13 cellular contexts compared by ENCODE assay signal in the genomic region with DNA sequence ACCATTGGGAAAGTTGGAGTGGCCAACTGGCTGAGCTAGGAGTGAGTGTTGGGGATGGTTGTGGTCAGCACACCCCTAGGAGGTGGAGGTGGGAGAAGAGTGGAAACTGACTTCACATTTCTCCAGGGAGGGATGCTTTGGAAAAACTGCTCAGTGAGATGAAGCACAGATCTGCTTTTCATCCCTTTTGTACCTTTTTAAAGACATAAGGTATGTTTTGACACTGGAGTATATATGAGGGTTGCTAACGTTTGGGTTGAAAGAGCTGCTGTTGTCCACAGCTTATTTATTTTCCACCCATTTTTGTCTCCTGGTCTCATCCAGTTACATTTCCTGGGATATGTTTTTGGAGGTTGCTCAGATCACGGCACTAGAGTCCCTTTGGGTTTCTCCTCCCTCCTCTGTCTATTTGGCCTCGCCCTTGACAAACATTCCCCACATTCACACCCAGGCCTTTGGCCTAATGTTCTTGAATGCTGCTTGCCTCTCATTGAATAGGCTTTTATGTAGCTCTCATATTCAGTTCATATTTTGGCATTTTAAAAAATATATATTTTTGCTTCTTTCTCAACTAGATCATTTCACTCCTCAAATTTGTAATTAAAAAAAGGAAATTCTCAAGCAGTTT. TPM values are rescaled to one million over a fixed set of nuclear protein-coding genes. Genes with fewer than 3 reads are reported as not detected.
DNase-seq lines count a peak whose midpoint lies in the region; ATAC-seq, FAIRE-seq and TF ChIP-seq lines count a peak whose summit lies in the region.
"Had no signal": no experiment of that assay in that cellular context is flagged by ENCODE, and none has a peak within 500 bp of the region (broad histone marks: within the 10 kb centered on the region; RNA-seq: fewer than 3 reads in every experiment).

No MANE protein-coding gene starts in this region.

- TF ChIP-seq CTCF in DOHH2 (IDR thresholded peaks at IDR 0.05; ENCODE audit: low read depth, low read length, poor library complexity, severe bottlenecking) = no peak
- no peak for TF ChIP-seq CTCF in RWPE1 (conservative IDR thresholded peaks at IDR 0.05; ENCODE audit: low read depth)
- no peak for TF ChIP-seq CTCF in prostate gland (IDR thresholded peaks at IDR 0.05)

- DNase-seq in RWPE1 (ENCODE audit: low spot score) = no peak
- DNase-seq in right cardiac atrium = peak in 1 of 3 donors; percentile 61
- DNase-seq in prostate gland (ENCODE audit: low spot score) = no peak
- DNase-seq in caudate nucleus (lab: John Stamatoyannopoulos, UW) = no peak
- DNase-seq in NCI-H446 treated with DMSO at 0.1 percent for 48 hours (lab: John Stamatoyannopoulos, UW) = no peak
- DNase-seq in frontal cortex (ENCODE audit: low spot score in 2 of 2) = no peak
- DNase-seq: anterior cingulate cortex, islet precursor cell, NCI-H226, retina had no signal

- H3K4me3 ChIP-seq in DOHH2 (ENCODE audit: low read length) = peak overlapping the region; percentile 18
- no peak overlapping the region for H3K4me3 ChIP-seq in right cardiac atrium (ENCODE audit: low read length)
- H3K4me3 ChIP-seq in prostate gland = no peak overlapping the region

- H3K9me3 ChIP-seq in DOHH2 (ENCODE audit: control insufficient read depth, insufficient read depth, low read length) = no peaks in the 10 kb centered on the region
- no peaks in the 10 kb centered on the region for H3K9me3 ChIP-seq in right cardiac atrium (ENCODE audit: control insufficient read depth, low read length)
- no peaks in the 10 kb centered on the region for H3K9me3 ChIP-seq in prostate gland

- H3K36me3 ChIP-seq in DOHH2 (ENCODE audit: control insufficient read depth, low read length) (peaks cover 94% of the 10 kb centered on the region), prostate gland (no peaks in the 10 kb centered on the region)

- no peaks in the 10 kb centered on the region for H3K9me2 ChIP-seq in DOHH2 (replicated peaks; ENCODE audit: control insufficient read depth, low read length)

- H3K4me1 ChIP-seq in DOHH2 (ENCODE audit: control insufficient read depth, low read length) (peaks cover 94% of the 10 kb centered on the region), right cardiac atrium (ENCODE audit: control insufficient read depth, insufficient read depth, low read length) (peaks cover 24% of the 10 kb centered on the region), prostate gland (replicated peaks) (peaks cover 19% of the 10 kb centered on the region)

- H3F3A ChIP-seq in DOHH2 (ENCODE audit: control insufficient read depth, insufficient read depth) = peaks cover 13% of the 10 kb centered on the region

- ATAC-seq in right cardiac atrium (peak; percentile 55 to 66), HG03108 (IDR thresholded peaks at IDR 0.05; ENCODE audit: unreplicated experiment) (no peak)

- H3K79me2 ChIP-seq in DOHH2 (ENCODE audit: control insufficient read depth, low read length) = peaks cover 99% of the 10 kb centered on the region

- H3K27ac ChIP-seq in DOHH2 (ENCODE audit: low read depth, low read length) (no peak overlapping the region), RWPE1 (peak overlapping the region; percentile 70), right cardiac atrium (ENCODE audit: low read length) (peak overlapping the region; percentile 42), prostate gland (peak overlapping the region; percentile 10 to 84), caudate nucleus (ENCODE audit: low read depth, low read length) (no peak overlapping the region)
- H3K27ac ChIP-seq: KMS-11 had no signal

- CTCF ChIA-PET in RWPE1 (lab: Yijun Ruan, JAX) = interaction anchor here (1.5 kb wide), 1 partner anchor 144 kb away, joined by 3 read pairs; no protein-coding TSS in a partner anchor

- H3K27me3 ChIP-seq in DOHH2 (ENCODE audit: control insufficient read depth, low read length) (no peaks in the 10 kb centered on the region), right cardiac atrium (ENCODE audit: control insufficient read depth, insufficient read depth) (no peaks in the 10 kb centered on the region), prostate gland (replicated peaks; ENCODE audit: insufficient read depth) (no peaks in the 10 kb centered on the region)

- intact Hi-C loops in right cardiac atrium (cut with DNase I) (no loop called here), prostate gland (cut with DNase I) (no loop called here)

- no peak for TF ChIP-seq POLR2A in prostate gland (IDR thresholded peaks at IDR 0.05)

- peaks cover 52% of the 10 kb centered on the region for H4K20me1 ChIP-seq in DOHH2 (ENCODE audit: control insufficient read depth, insufficient read depth, low read depth, low read length)

- peak overlapping the region; percentile 58 for H3K4me2 ChIP-seq in DOHH2 (ENCODE audit: low read length)
- H3K4me2 ChIP-seq: KMS-11 had no signal

- 28% methylated on average over 3 of the region's 3 CpGs for WGBS in right cardiac atrium
- 45% methylated on average over 3 of the region's 3 CpGs for WGBS in prostate gland

- POLR2A ChIA-PET in RWPE1 (lab: Yijun Ruan, JAX; ENCODE audit: low non-redundant PET) = interaction anchor here (0.7 kb wide), 1 partner anchor 41 kb away, joined by 6 read pairs; the partner anchor contains the start of gene CCDC134

- no peak for FAIRE-seq in frontal cortex (lab: Jason Lieb, UNC)

RNA-seq across cellular contexts. Expression of gene SREBF2, which starts 8.3 kb away (rescaled TPM):
- 100 to 1,000 TPM in 2 of 4 donors, 10 to 100 TPM in 2; 77.8 to 119 (median 106) TPM for total RNA-seq in right cardiac atrium
- 71.2 TPM for polyA plus RNA-seq in right cardiac atrium
- total RNA-seq in prostate gland = 100 to 1,000 TPM in 1 of 2 donors, 10 to 100 TPM in 1; 62.7 to 128 TPM
- 56.3 TPM for total RNA-seq in frontal cortex

RNA-seq across cellular contexts. Expression of gene CCDC134, which starts 40.7 kb away (rescaled TPM):
- total RNA-seq in right cardiac atrium (1 to 10 TPM; 4.1 to 6.6 (median 5.1) TPM), prostate gland (10 to 100 TPM; 12.0 to 20.7 TPM), frontal cortex (14.3 TPM)
- 2.2 TPM for polyA plus RNA-seq in right cardiac atrium

Comparison
In these comparisons a context has a peak if more than half of its experiments do, and no peak if none do; other contexts are left out.
1. H3K27ac ChIP-seq: peak in RWPE1 (single experiment), right cardiac atrium (single experiment) and prostate gland (2 of 2); none in DOHH2 (single experiment) and caudate nucleus (single experiment).